1 cellular context compared by ENCODE assay signal in the genomic region with DNA sequence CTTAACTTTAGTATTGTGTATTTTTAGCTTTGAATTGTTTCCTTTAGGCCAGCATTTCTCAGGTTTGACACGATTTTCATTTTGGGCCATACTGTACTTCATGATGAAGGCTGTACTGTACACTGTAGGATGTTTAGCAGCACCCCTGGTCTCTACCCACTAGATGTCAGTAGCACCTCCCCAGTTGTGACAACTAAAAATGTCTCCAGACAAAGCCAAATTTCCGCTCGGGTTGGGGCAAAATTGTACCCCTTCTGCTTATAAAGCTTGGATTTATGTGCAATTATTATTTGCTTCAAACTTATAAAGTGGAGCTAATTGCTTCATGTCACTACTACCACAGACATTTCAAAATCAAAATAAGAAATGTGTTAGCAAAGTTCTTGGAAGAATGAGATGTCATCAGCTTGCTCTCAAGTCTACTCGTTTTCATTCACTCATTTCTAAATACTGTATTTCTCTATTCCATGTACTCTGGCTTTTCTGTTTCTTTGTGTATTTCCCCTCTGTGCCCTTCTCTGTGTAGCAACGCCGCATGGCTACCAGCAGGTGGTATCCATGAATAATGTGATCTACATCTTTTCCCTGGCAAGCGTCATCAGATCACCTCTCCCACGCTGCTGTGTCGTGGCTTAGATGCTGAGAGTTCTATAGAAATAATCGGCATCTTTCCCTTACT.
TF ChIP-seq lines count a peak whose summit lies in the region.

No MANE protein-coding gene starts in this region.

TF ChIP-seq in IMR-90, 13 proteins besides CTCF, POLR2A, EP300 and RAD21:
- no peak for TF ChIP-seq BHLHE40 (IDR thresholded peaks at IDR 0.05; ENCODE audit: low read depth, low read length)
- TF ChIP-seq, protein P1, sequence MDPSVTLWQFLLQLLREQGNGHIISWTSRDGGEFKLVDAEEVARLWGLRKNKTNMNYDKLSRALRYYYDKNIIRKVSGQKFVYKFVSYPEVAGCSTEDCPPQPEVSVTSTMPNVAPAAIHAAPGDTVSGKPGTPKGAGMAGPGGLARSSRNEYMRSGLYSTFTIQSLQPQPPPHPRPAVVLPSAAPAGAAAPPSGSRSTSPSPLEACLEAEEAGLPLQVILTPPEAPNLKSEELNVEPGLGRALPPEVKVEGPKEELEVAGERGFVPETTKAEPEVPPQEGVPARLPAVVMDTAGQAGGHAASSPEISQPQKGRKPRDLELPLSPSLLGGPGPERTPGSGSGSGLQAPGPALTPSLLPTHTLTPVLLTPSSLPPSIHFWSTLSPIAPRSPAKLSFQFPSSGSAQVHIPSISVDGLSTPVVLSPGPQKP (IDR thresholded peaks at IDR 0.05; ENCODE audit: borderline replicate concordance, low read depth, low read length), result no peak
- no peak for TF ChIP-seq RCOR1 (IDR thresholded peaks at IDR 0.05; ENCODE audit: insufficient replicate concordance, low read length)
- TF ChIP-seq CEBPB (IDR thresholded peaks at IDR 0.05; ENCODE audit: low read depth, low read length), result no peak
- TF ChIP-seq CHD1 (IDR thresholded peaks at IDR 0.05; ENCODE audit: low read depth, low read length), result no peak
- TF ChIP-seq FOS (IDR thresholded peaks at IDR 0.05; ENCODE audit: low read depth, low read length), result no peak
- TF ChIP-seq MAZ (IDR thresholded peaks at IDR 0.05; ENCODE audit: borderline replicate concordance, low read depth, low read length), result no peak
- no peak for TF ChIP-seq MXI1 (IDR thresholded peaks at IDR 0.05; ENCODE audit: borderline replicate concordance, low read depth, low read length)
- no peak for TF ChIP-seq NFE2L2 (IDR thresholded peaks at IDR 0.05; ENCODE audit: low read depth, low read length)
- TF ChIP-seq SMC3 (IDR thresholded peaks at IDR 0.05; ENCODE audit: low read depth, low read length), result no peak
- TF ChIP-seq, protein P2, sequence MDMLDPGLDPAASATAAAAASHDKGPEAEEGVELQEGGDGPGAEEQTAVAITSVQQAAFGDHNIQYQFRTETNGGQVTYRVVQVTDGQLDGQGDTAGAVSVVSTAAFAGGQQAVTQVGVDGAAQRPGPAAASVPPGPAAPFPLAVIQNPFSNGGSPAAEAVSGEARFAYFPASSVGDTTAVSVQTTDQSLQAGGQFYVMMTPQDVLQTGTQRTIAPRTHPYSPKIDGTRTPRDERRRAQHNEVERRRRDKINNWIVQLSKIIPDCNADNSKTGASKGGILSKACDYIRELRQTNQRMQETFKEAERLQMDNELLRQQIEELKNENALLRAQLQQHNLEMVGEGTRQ (IDR thresholded peaks at IDR 0.05; ENCODE audit: low read depth, low read length), result no peak
- no peak for TF ChIP-seq MAFK (IDR thresholded peaks at IDR 0.05; ENCODE audit: low read depth, low read length)
- no peak for TF ChIP-seq RFX5 (IDR thresholded peaks at IDR 0.05; ENCODE audit: low read depth, low read length)
